ENCODE assay signal across 14 cellular contexts in the genomic region with DNA sequence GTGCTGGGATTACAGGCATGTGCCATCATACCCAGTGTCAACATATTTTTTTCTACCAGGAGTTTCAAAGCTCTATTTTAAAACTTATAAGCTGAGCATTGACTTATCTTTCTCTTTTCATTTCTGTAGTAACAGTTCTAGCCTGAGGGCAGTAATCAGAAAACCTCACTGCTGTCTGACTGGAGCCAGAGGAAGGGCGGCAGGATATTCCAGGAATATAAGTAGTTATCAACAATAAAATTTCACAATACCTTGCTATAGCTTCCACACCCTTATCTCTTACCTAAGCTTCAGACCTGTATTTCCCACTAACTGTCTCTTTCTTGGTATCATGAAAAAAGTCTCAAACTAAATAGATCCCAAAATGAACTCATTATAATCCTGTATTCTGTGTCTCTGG.
"Had no signal": no experiment of that assay in that cellular context is flagged by ENCODE, and none has a peak within 500 bp of the region (broad histone marks: within the 10 kb centered on the region; RNA-seq: fewer than 3 reads in every experiment).

No MANE protein-coding gene starts in this region.

- H3K4me1 ChIP-seq: neural progenitor cell, thyroid gland had no signal

- H3K9me3 ChIP-seq: gastroesophageal sphincter, left ventricle myocardium inferior, ovary, thyroid gland had no signal

- H3K27me3 ChIP-seq: gastroesophageal sphincter, ovary, thyroid gland had no signal

- H3K36me3 ChIP-seq: gastroesophageal sphincter, left ventricle myocardium inferior, neural progenitor cell, ovary, thyroid gland had no signal

- DNase-seq: activated CD4-positive, alpha-beta memory T cell treated with anti-CD3 and anti-CD28 coated beads for 36 hours; activated CD4-positive, CD25-positive, alpha-beta regulatory T cell treated with anti-CD3 and anti-CD28 coated beads, Interleukin-2, amount 50 U/mL, for 72 hours; activated naive CD8-positive, alpha-beta T cell treated with anti-CD3 and anti-CD28 coated beads, Interleukin-2, amount 10 ng/mL, durations not matched to agents 7 days and 5 days; activated T-cell treated with anti-CD3 and anti-CD28 coated beads, Interleukin-2, amount 50 U/mL, for 72 hours; islet precursor cell; left ventricle myocardium inferior; mesendoderm; ovary; SW 1271; thyroid gland had no signal

- H3K4me3 ChIP-seq: gastroesophageal sphincter, left ventricle myocardium inferior, neural progenitor cell, ovary, thyroid gland had no signal

- FAIRE-seq: astrocyte, colon had no signal

- ATAC-seq: activated T-cell treated with anti-CD3 and anti-CD28 coated beads, Interleukin-2, amount 50 U/mL, for 72 hours; gastroesophageal sphincter had no signal

- H3K27ac ChIP-seq: gastroesophageal sphincter, left ventricle myocardium inferior, neural progenitor cell, ovary, thyroid gland had no signal
